1 cellular context compared by ENCODE assay signal in genomic region chr19:52857378-52858191, GRCh38.
TF ChIP-seq lines count a peak whose summit lies in the region.
"Not testable (repeated sequence)": the region's sequence is repeated elsewhere in the genome, so short reads cannot be mapped to it uniquely, and the experiment has no call there.

Gene ZNF468 (minus strand): TSS chr19:52857619. CDS start chr19:52854272, 3,347 bp downstream.

TF ChIP-seq in HepG2, 621 proteins besides CTCF, POLR2A, EP300 and RAD21 (continued from another document and continues in another):
- peak; percentile 83; the same call in 1 of the 2 replicates for TF ChIP-seq ELF4 (CRISPR knock-in tag; IDR thresholded peaks at IDR 0.05; ENCODE audit: borderline replicate concordance)
- TF ChIP-seq, protein P1, sequence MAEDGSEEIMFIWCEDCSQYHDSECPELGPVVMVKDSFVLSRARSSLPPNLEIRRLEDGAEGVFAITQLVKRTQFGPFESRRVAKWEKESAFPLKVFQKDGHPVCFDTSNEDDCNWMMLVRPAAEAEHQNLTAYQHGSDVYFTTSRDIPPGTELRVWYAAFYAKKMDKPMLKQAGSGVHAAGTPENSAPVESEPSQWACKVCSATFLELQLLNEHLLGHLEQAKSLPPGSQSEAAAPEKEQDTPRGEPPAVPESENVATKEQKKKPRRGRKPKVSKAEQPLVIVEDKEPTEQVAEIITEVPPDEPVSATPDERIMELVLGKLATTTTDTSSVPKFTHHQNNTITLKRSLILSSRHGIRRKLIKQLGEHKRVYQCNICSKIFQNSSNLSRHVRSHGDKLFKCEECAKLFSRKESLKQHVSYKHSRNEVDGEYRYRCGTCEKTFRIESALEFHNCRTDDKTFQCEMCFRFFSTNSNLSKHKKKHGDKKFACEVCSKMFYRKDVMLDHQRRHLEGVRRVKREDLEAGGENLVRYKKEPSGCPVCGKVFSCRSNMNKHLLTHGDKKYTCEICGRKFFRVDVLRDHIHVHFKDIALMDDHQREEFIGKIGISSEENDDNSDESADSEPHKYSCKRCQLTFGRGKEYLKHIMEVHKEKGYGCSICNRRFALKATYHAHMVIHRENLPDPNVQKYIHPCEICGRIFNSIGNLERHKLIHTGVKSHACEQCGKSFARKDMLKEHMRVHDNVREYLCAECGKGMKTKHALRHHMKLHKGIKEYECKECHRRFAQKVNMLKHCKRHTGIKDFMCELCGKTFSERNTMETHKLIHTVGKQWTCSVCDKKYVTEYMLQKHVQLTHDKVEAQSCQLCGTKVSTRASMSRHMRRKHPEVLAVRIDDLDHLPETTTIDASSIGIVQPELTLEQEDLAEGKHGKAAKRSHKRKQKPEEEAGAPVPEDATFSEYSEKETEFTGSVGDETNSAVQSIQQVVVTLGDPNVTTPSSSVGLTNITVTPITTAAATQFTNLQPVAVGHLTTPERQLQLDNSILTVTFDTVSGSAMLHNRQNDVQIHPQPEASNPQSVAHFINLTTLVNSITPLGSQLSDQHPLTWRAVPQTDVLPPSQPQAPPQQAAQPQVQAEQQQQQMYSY (CRISPR knock-in tag; IDR thresholded peaks at IDR 0.05): peak; percentile 89
- TF ChIP-seq, protein P2, sequence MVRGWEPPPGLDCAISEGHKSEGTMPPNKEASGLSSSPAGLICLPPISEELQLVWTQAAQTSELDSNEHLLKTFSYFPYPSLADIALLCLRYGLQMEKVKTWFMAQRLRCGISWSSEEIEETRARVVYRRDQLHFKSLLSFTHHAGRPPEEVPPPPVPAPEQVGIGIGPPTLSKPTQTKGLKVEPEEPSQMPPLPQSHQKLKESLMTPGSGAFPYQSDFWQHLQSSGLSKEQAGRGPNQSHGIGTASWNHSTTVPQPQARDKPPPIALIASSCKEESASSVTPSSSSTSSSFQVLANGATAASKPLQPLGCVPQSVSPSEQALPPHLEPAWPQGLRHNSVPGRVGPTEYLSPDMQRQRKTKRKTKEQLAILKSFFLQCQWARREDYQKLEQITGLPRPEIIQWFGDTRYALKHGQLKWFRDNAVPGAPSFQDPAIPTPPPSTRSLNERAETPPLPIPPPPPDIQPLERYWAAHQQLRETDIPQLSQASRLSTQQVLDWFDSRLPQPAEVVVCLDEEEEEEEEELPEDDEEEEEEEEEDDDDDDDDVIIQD (CRISPR knock-in tag; IDR thresholded peaks at IDR 0.05; ENCODE audit: low read depth): peak; percentile 65; the same call in 1 of the 2 replicates
- TF ChIP-seq TEAD3 (CRISPR knock-in tag; optimal IDR thresholded peaks at IDR 0.05; ENCODE audit: borderline replicate concordance): peak; percentile 12
- peak; percentile 85 for TF ChIP-seq ELF3 (CRISPR knock-in tag; IDR thresholded peaks at IDR 0.05)
- TF ChIP-seq TFDP1 (CRISPR knock-in tag; IDR thresholded peaks at IDR 0.05; ENCODE audit: borderline replicate concordance): peak; percentile 45; the same call in 1 of the 2 replicates
- peak; percentile 50; the same call in 1 of the 2 replicates for TF ChIP-seq MED1 (CRISPR knock-in tag; IDR thresholded peaks at IDR 0.05)
- TF ChIP-seq ZFY (CRISPR knock-in tag; IDR thresholded peaks at IDR 0.05): peak; percentile 41; the same call in 1 of the 2 replicates
- peak; percentile 41; the same call in 1 of the 2 replicates for TF ChIP-seq GATAD1 (CRISPR knock-in tag; IDR thresholded peaks at IDR 0.05)
- TF ChIP-seq, protein P3, sequence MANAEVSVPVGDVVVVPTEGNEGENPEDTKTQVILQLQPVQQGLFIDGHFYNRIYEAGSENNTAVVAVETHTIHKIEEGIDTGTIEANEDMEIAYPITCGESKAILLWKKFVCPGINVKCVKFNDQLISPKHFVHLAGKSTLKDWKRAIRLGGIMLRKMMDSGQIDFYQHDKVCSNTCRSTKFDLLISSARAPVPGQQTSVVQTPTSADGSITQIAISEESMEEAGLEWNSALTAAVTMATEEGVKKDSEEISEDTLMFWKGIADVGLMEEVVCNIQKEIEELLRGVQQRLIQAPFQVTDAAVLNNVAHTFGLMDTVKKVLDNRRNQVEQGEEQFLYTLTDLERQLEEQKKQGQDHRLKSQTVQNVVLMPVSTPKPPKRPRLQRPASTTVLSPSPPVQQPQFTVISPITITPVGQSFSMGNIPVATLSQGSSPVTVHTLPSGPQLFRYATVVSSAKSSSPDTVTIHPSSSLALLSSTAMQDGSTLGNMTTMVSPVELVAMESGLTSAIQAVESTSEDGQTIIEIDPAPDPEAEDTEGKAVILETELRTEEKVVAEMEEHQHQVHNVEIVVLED (CRISPR knock-in tag; IDR thresholded peaks at IDR 0.05; ENCODE audit: borderline replicate concordance): peak; percentile 34; the same call in 1 of the 2 replicates
- peak; percentile 96 for TF ChIP-seq ELF1 (CRISPR knock-in tag; IDR thresholded peaks at IDR 0.05)
- TF ChIP-seq SOX13, SOX6 (IDR thresholded peaks at IDR 0.05): not testable (repeated sequence)
- TF ChIP-seq SOX13 (CRISPR knock-in tag; conservative IDR thresholded peaks at IDR 0.05 in 1 of 2, IDR thresholded peaks at IDR 0.05 in 1 of 2): 0 out of 4 replicates have a peak, but pooled peaks of 1 of the 2 experiments have one; percentile 7
- peak; percentile 85; the same call in 1 of the 2 replicates for TF ChIP-seq ARID4A (CRISPR knock-in tag; IDR thresholded peaks at IDR 0.05; ENCODE audit: borderline replicate concordance)
- TF ChIP-seq, protein P4, sequence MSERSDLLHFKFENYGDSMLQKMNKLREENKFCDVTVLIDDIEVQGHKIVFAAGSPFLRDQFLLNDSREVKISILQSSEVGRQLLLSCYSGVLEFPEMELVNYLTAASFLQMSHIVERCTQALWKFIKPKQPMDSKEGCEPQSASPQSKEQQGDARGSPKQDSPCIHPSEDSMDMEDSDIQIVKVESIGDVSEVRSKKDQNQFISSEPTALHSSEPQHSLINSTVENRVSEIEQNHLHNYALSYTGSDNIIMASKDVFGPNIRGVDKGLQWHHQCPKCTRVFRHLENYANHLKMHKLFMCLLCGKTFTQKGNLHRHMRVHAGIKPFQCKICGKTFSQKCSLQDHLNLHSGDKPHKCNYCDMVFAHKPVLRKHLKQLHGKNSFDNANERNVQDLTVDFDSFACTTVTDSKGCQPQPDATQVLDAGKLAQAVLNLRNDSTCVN (CRISPR knock-in tag; IDR thresholded peaks at IDR 0.05; ENCODE audit: borderline replicate concordance): peak; percentile 36; the same call in 1 of the 2 replicates
- TF ChIP-seq ZNF331 (CRISPR knock-in tag; IDR thresholded peaks at IDR 0.05): peak; percentile 23; the same call in 1 of the 2 replicates
- TF ChIP-seq FOXP4 (CRISPR knock-in tag; IDR thresholded peaks at IDR 0.05): 0 out of 2 replicates have a peak, but pooled peaks have one; percentile 30
- 0 out of 2 replicates have a peak, but pooled peaks have one; percentile 46 for TF ChIP-seq ZMAT3 (CRISPR knock-in tag; conservative IDR thresholded peaks at IDR 0.05)
- TF ChIP-seq KMT2B (CRISPR knock-in tag; IDR thresholded peaks at IDR 0.05): peak; percentile 57; the same call in 1 of the 2 replicates
- peak; percentile 58; the same call in 1 of the 2 replicates for TF ChIP-seq IRF2 (CRISPR knock-in tag; IDR thresholded peaks at IDR 0.05)
- peak; percentile 52; the same call in 1 of the 2 replicates for TF ChIP-seq SRY (CRISPR knock-in tag; IDR thresholded peaks at IDR 0.05)
- TF ChIP-seq, protein P5, sequence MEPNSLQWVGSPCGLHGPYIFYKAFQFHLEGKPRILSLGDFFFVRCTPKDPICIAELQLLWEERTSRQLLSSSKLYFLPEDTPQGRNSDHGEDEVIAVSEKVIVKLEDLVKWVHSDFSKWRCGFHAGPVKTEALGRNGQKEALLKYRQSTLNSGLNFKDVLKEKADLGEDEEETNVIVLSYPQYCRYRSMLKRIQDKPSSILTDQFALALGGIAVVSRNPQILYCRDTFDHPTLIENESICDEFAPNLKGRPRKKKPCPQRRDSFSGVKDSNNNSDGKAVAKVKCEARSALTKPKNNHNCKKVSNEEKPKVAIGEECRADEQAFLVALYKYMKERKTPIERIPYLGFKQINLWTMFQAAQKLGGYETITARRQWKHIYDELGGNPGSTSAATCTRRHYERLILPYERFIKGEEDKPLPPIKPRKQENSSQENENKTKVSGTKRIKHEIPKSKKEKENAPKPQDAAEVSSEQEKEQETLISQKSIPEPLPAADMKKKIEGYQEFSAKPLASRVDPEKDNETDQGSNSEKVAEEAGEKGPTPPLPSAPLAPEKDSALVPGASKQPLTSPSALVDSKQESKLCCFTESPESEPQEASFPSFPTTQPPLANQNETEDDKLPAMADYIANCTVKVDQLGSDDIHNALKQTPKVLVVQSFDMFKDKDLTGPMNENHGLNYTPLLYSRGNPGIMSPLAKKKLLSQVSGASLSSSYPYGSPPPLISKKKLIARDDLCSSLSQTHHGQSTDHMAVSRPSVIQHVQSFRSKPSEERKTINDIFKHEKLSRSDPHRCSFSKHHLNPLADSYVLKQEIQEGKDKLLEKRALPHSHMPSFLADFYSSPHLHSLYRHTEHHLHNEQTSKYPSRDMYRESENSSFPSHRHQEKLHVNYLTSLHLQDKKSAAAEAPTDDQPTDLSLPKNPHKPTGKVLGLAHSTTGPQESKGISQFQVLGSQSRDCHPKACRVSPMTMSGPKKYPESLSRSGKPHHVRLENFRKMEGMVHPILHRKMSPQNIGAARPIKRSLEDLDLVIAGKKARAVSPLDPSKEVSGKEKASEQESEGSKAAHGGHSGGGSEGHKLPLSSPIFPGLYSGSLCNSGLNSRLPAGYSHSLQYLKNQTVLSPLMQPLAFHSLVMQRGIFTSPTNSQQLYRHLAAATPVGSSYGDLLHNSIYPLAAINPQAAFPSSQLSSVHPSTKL (CRISPR knock-in tag; IDR thresholded peaks at IDR 0.05): peak; percentile 37; the same call in 1 of the 2 replicates
- peak; percentile 31; the same call in 1 of the 2 replicates for TF ChIP-seq SOX6 (CRISPR knock-in tag; IDR thresholded peaks at IDR 0.05)
- peak; percentile 71 for TF ChIP-seq SP4 (CRISPR knock-in tag; IDR thresholded peaks at IDR 0.05)
- peak; percentile 76 for TF ChIP-seq KAT8 (CRISPR knock-in tag; IDR thresholded peaks at IDR 0.05)
- TF ChIP-seq TBX2 (CRISPR knock-in tag; IDR thresholded peaks at IDR 0.05; ENCODE audit: borderline replicate concordance): peak; percentile 49; the same call in 1 of the 2 replicates
- peak; percentile 74 for TF ChIP-seq GABPB1 (CRISPR knock-in tag; IDR thresholded peaks at IDR 0.05)
- TF ChIP-seq ZNF501 (CRISPR knock-in tag; IDR thresholded peaks at IDR 0.05): peak; percentile 51; the same call in 1 of the 2 replicates
- 0 out of 2 replicates have a peak, but pooled peaks have one; percentile 52 for TF ChIP-seq ZNF607 (CRISPR knock-in tag; IDR thresholded peaks at IDR 0.05; ENCODE audit: borderline replicate concordance)
- TF ChIP-seq SPEN (CRISPR knock-in tag; IDR thresholded peaks at IDR 0.05; ENCODE audit: low read depth): peak; percentile 52; the same call in 1 of the 2 replicates
- TF ChIP-seq SIN3A (IDR thresholded peaks at IDR 0.05; ENCODE audit: borderline replicate concordance, low read depth, low read length): peak; percentile 56; the same call in 1 of the 2 replicates
- TF ChIP-seq TAF1 (CRISPR knock-in tag; IDR thresholded peaks at IDR 0.05): peak; percentile 54; the same call in 1 of the 2 replicates
- TF ChIP-seq MXI1 (IDR thresholded peaks at IDR 0.05; ENCODE audit: borderline replicate concordance, low read depth, low read length): peak; percentile 10; the same call in 1 of the 3 replicates
- peak; percentile 55; the same call in 1 of the 2 replicates for TF ChIP-seq MXD4 (CRISPR knock-in tag; IDR thresholded peaks at IDR 0.05)
- TF ChIP-seq MXD3 (CRISPR knock-in tag; IDR thresholded peaks at IDR 0.05): peak; percentile 44; the same call in 1 of the 2 replicates
- TF ChIP-seq POLR2G (IDR thresholded peaks at IDR 0.05; ENCODE audit: low read depth, low read length): peak; percentile 69
